In the genomic region with DNA sequence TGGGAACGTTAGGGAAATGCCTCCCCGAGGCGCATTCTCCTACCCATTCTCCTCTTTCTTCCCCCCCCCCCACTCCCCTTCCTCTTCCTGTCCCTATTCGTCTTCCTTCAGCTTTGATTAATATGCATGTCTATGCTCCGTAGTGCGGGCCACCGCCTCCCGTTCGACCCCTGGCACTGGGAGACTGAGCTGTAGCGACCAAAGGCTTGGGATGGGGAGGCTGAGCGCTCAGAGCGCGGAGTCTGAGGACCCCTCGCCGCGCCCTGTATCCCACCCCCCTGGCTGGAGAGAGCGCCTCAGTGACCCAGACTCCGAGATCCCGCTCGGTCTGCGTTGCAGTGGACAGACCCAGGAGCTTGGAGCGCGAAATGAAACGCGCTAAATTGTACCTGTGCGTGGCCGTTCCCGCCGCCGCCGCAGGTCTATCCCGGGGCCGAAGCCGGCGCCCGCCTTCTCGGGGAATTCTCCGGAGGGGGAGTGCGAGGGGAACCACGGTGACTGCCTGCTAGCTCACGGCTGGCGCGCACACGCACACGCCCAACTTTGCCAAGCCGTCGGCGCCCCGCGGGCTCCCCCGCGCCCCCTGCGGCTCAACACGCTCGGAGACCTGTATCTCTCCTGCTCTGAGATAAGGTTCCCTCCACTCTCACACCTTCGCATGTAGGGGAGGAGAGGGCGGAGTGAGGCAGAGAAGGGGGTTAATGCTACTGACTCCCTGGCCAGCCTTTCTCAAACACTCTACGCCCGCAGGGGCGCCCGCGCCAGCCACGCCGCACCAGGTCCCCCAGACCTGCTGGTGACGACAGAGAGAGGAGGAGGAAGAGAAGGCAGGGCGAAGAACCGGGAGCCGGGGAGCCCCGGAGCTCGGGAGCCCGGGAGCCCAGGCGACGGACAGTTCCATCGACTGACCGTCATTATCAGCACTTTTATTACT, we compare ENCODE assay signal across 10 cellular contexts. TPM values are rescaled to one million over a fixed set of nuclear protein-coding genes. Genes with fewer than 3 reads are reported as not detected.
DNase-seq lines count a peak whose midpoint lies in the region; ATAC-seq and TF ChIP-seq lines count a peak whose summit lies in the region.
"Had no signal": no experiment of that assay in that cellular context is flagged by ENCODE, and none has a peak within 500 bp of the region (broad histone marks: within the 10 kb centered on the region; RNA-seq: fewer than 3 reads in every experiment).

No MANE protein-coding gene starts in this region.

- no peaks in the 10 kb centered on the region for H3K36me3 Mint-ChIP-seq in neural crest cell (ENCODE audit: low read depth)

- no peak overlapping the region for H3K27ac Mint-ChIP-seq in stimulated activated naive CD8-positive, alpha-beta T cell treated with anti-CD3 and anti-CD28 coated beads, Interleukin-15, amount 100 ng/mL, for 72 hours
- no peak overlapping the region for H3K27ac Mint-ChIP-seq in neural crest cell (ENCODE audit: unreplicated experiment)

- no peak for DNase-seq in stimulated activated naive CD8-positive, alpha-beta T cell treated with anti-CD3 and anti-CD28 coated beads, Interleukin-15, amount 100 ng/mL, for 72 hours
- no peak for DNase-seq in stimulated activated naive CD8-positive, alpha-beta T cell treated with anti-CD3 and anti-CD28 coated beads, Interleukin-15, Interleukin-2, amounts not matched to agents 100 U/mL and 50 U/mL, for 24 hours
- DNase-seq in ecto neural progenitor cell (ENCODE audit: low spot score) (peak; percentile 56), neural crest cell (ENCODE audit: low read depth, low spot score) (peak; percentile 8), NCI-H774 (lab: John Stamatoyannopoulos, UW) (no peak), T1000 (lab: John Stamatoyannopoulos, UW) (no peak), NCI-H446 (lab: John Stamatoyannopoulos, UW) (no peak), SKM-1 treated with dmso at 0.1 percent for 144 hours (lab: John Stamatoyannopoulos, UW; ENCODE audit: unreplicated experiment) (no peak)
- DNase-seq: DMS79, Karpas-422 had no signal

- peak overlapping the region; percentile 51 to 55 for H3K4me3 Mint-ChIP-seq in stimulated activated naive CD8-positive, alpha-beta T cell treated with anti-CD3 and anti-CD28 coated beads, Interleukin-15, amount 100 ng/mL, for 72 hours
- H3K4me3 Mint-ChIP-seq in neural crest cell, result peak overlapping the region; percentile 90

- peaks cover 63% of the 10 kb centered on the region for H3K27me3 Mint-ChIP-seq in stimulated activated naive CD8-positive, alpha-beta T cell treated with anti-CD3 and anti-CD28 coated beads, Interleukin-15, amount 100 ng/mL, for 72 hours
- peaks cover 96% of the 10 kb centered on the region for H3K27me3 Mint-ChIP-seq in neural crest cell (ENCODE audit: low read depth)

- peak; percentile 22 for ATAC-seq in stimulated activated naive CD8-positive, alpha-beta T cell treated with anti-CD3 and anti-CD28 coated beads, Interleukin-15, amount 100 ng/mL, for 72 hours
- ATAC-seq in stimulated activated naive CD8-positive, alpha-beta T cell treated with anti-CD3 and anti-CD28 coated beads, Interleukin-15, Interleukin-2, amounts not matched to agents 100 U/mL and 50 U/mL, for 24 hours, result no peak

- peaks cover 23% of the 10 kb centered on the region for H3K4me1 Mint-ChIP-seq in stimulated activated naive CD8-positive, alpha-beta T cell treated with anti-CD3 and anti-CD28 coated beads, Interleukin-15, amount 100 ng/mL, for 72 hours
- peaks cover 12% of the 10 kb centered on the region for H3K4me1 Mint-ChIP-seq in neural crest cell

- no peak for TF ChIP-seq CTCF in neural crest cell (conservative IDR thresholded peaks at IDR 0.05)

- H3K9me3 Mint-ChIP-seq in stimulated activated naive CD8-positive, alpha-beta T cell treated with anti-CD3 and anti-CD28 coated beads, Interleukin-15, amount 100 ng/mL, for 72 hours, result no peaks in the 10 kb centered on the region
- H3K9me3 Mint-ChIP-seq in neural crest cell, result no peaks in the 10 kb centered on the region

RNA-seq across cellular contexts. Expression of gene PTCHD1, which starts 1.5 kb away (rescaled TPM):
- total RNA-seq in neural crest cell, result 0.23 and 0.32 TPM in 2 replicates

Comparison
In these comparisons a context has a peak if more than half of its experiments do, and no peak if none do; other contexts are left out.
1. DNase-seq: peak in ecto neural progenitor cell (single experiment) and neural crest cell (single experiment); none in stimulated activated naive CD8-positive, alpha-beta T cell treated with anti-CD3 and anti-CD28 coated beads, Interleukin-15, amount 100 ng/mL, for 72 hours (0 of 2), stimulated activated naive CD8-positive, alpha-beta T cell treated with anti-CD3 and anti-CD28 coated beads, Interleukin-15, Interleukin-2, amounts not matched to agents 100 U/mL and 50 U/mL, for 24 hours (single experiment), NCI-H774 (single experiment), T1000 (single experiment), NCI-H446 (0 of 2) and SKM-1 treated with dmso at 0.1 percent for 144 hours (single experiment).